8 cellular contexts compared by ENCODE assay signal in the genomic region with DNA sequence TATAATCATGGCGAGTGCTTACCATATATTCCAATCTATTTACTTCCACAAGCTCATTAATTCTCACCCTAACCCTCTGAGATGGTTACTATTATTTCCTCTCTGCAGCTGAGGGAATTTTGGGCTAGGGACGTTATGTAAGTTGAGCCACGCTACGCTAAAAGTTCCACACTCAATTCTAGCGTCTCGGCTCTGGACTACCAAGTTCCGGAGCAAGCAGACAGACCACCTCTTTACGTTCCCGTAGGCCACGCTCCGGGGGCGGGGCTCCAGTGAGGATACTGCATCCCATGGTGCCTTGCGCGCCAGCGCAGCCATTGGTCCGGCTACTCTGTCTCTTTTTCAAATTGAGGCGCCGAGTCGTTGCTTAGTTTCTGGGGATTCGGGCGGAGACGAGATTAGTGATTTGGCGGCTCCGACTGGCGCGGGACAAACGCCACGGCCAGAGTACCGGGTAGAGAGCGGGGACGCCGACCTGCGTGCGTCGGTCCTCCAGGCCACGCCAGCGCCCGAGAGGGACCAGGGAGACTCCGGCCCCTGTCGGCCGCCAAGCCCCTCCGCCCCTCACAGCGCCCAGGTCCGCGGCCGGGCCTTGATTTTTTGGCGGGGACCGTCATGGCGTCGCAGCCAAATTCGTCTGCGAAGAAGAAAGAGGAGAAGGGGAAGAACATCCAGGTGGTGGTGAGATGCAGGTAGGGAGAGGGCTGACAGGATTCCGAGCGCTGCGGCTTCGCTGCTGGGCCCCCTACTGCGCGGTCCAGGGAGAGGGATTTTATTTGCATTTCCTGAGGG. TPM values are rescaled to one million over a fixed set of nuclear protein-coding genes. Genes with fewer than 3 reads are reported as not detected.
DNase-seq lines count a peak whose midpoint lies in the region; ATAC-seq, FAIRE-seq and TF ChIP-seq lines count a peak whose summit lies in the region.

TSS of gene KIF11 (plus strand) at position 370 of the 792 bp plus-strand sequence. CDS start at position 616, 246 bp downstream.

- intact Hi-C loops in kidney (cut with DNase I) = no loop called here

- DNase-seq in AG10803 (ENCODE audit: low read depth) = peak; percentile 94
- DNase-seq in NCI-H510A (lab: John Stamatoyannopoulos, UW) = peak; percentile 97
- DNase-seq in activated CD4-positive, alpha-beta T cell treated with anti-CD3 and anti-CD28 coated beads for 1 hour = peak; percentile 91
- DNase-seq in cerebellum (ENCODE audit: low spot score) = peak; percentile 93
- peak; percentile 98 for DNase-seq in kidney
- peak; percentile 99 for DNase-seq in stimulated activated CD4-positive, alpha-beta T cell treated with anti-CD3 and anti-CD28 coated beads, Interleukin-15, amount 100 ng/mL, for 24 hours

- H3K9me3 ChIP-seq in kidney (ENCODE audit: control insufficient read depth in 1 of 2, low read length in 2 of 2) = no peaks in the 10 kb centered on the region

- FAIRE-seq in kidney (lab: Jason Lieb, UNC) = peak; percentile 33

- H3K4me1 ChIP-seq in kidney (ENCODE audit: control insufficient read depth in 1 of 2, insufficient read depth in 1 of 2, low read depth in 1 of 2, low read length in 2 of 2) = peaks cover 6% of the 10 kb centered on the region in 2 donors

- no peaks in the 10 kb centered on the region for H3K36me3 ChIP-seq in kidney (ENCODE audit: control insufficient read depth in 1 of 2, insufficient read depth in 2 of 2, low read length in 2 of 2)

- H3K4me3 ChIP-seq in AG10803 (ENCODE audit: low read length) (peak within 1 kb of the TSS; percentile 80), kidney (ENCODE audit: low read length in 2 of 2) (peak within 1 kb of the TSS; percentile 69 to 88)

- TF ChIP-seq CTCF in AG10803 (conservative IDR thresholded peaks at IDR 0.05; ENCODE audit: low read length) = no peak
- TF ChIP-seq CTCF in kidney (IDR thresholded peaks at IDR 0.05; ENCODE audit: borderline replicate concordance, extremely low read depth, insufficient read depth) = no peak

- peak within 1 kb of the TSS; percentile 75 to 93 for H3K27ac ChIP-seq in kidney (ENCODE audit: low read depth in 2 of 2, low read length in 2 of 2)

- H3K9ac ChIP-seq in kidney (ENCODE audit: low read length in 2 of 2) = peak within 1 kb of the TSS; percentile 43 to 92

- peak; percentile 61 for ATAC-seq in GM19043 (IDR thresholded peaks at IDR 0.05; ENCODE audit: low read depth, unreplicated experiment)
- peak; percentile 78 for ATAC-seq in HG03378 (IDR thresholded peaks at IDR 0.05; ENCODE audit: unreplicated experiment)

RNA-seq across cellular contexts. Expression of gene KIF11, which starts in this region (rescaled TPM):
- total RNA-seq in cerebellum (16.2 TPM), kidney (1.6 TPM)
- polyA plus RNA-seq in kidney (ENCODE audit: insufficient read depth, low read depth, low replicate concordance) = 0.39 TPM

Comparison
In these comparisons a context has a peak if more than half of its experiments do, and no peak if none do; other contexts are left out.
1. Peak in every context shown above with its lines: DNase-seq, ATAC-seq, H3K4me3 ChIP-seq and H3K27ac ChIP-seq.